6 cellular contexts compared by ENCODE assay signal in the genomic region with DNA sequence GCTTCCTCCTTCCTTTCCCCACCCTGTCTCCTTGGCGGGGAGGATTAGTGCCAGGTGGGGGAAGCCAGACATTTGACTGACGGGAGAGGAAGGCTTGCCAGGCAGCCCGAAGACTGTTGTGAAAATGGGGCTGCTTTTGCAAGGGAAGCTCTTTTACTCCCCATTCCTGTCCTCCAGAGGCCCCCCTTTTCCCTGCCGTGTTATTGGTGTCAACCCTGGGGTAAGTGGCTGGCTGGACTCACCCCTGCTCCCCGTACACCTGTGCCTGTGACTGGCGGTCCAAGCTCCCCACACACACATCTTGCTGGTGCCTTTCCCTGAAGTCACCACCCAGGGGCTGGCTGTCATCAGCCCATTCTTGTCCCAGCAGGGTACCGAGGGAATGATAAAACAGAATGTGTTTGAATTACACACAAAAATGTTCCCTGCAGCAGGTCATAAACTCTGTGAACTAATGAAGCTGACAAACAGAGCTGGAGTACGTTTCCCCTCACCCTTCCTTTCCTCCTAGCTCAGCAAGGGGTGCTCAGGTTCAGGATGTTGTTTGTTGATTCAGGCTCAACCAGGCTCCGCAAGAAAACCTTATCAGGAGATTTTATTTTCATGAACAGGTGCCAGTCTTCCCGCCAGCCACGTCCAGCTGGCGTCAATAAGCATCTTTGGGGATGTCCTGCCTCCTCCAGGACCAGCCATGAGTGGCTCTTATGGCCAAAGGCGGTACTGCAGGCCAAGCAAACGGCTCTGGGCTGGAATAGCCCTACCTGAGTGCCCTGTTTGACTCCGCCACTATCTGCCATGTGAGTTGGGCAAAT.
DNase-seq lines count a peak whose midpoint lies in the region; ATAC-seq and TF ChIP-seq lines count a peak whose summit lies in the region.

No MANE protein-coding gene starts in this region.

- no peak overlapping the region for H3K4me3 ChIP-seq in foreskin fibroblast (ENCODE audit: low read depth in 1 of 2, low read length in 2 of 2)

- peak; percentile 19 for DNase-seq in stimulated activated CD4-positive, alpha-beta T cell treated with anti-CD3 and anti-CD28 coated beads, Interleukin-1b, Interleukin-23, amount 100 ng/mL, for 48 hours
- no peak for DNase-seq in stimulated activated CD4-positive, alpha-beta T cell treated with anti-CD3 and anti-CD28 coated beads, Interleukin-4, amount 100 ng/mL, for 1 hour
- DNase-seq in OCI-M1 (lab: John Stamatoyannopoulos, UW) (peak; percentile 67), foreskin fibroblast (peak; percentile 37 to 64)

- no peak for ATAC-seq in HG03432 (IDR thresholded peaks at IDR 0.05; ENCODE audit: unreplicated experiment)
- ATAC-seq in activated CD4-positive, CD25-positive, alpha-beta regulatory T cell treated with anti-CD3 and anti-CD28 coated beads, Interleukin-2, amount 50 U/mL, for 24 hours: no peak

- peak; percentile 76 for TF ChIP-seq CTCF in foreskin fibroblast (IDR thresholded peaks at IDR 0.05; ENCODE audit: low read depth, low read length)
